28 cellular contexts compared by ENCODE assay signal in the genomic region with DNA sequence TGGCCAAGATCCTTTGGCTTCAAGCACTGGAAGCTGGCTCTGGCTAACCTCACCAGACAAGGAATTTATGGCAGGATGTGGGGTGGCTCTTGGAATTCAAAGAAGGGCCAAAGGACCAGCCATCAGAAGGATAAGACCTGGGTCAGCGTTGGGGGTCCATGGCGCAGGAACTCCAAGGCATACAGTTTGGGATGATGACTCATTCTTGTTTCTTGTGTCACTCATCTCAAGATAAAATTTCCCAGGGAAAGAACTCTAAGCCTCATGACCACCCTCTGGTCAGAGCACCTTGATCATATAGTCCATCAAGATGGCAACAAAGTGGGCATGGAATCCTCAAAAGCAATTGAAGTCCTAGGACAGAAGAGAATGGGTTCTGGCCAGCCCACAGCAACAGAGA.
"Had no signal": no experiment of that assay in that cellular context is flagged by ENCODE, and none has a peak within 500 bp of the region (broad histone marks: within the 10 kb centered on the region; RNA-seq: fewer than 3 reads in every experiment).

No MANE protein-coding gene starts in this region.

- H3K36me3 ChIP-seq: neutrophil, pancreas, right lobe of liver had no signal

- H3K27me3 ChIP-seq: neutrophil, pancreas, right lobe of liver, sigmoid colon, stomach, thyroid gland, tibial nerve, upper lobe of left lung, vagina had no signal

- H3K36me3 Mint-ChIP-seq: natural killer cell had no signal

- H3K4me3 Mint-ChIP-seq: natural killer cell; stimulated activated effector memory CD8-positive, alpha-beta T cell treated with anti-CD3 and anti-CD28 coated beads, Interleukin-12 subunit alpha, Interleukin-12 subunit beta, amount 100 ng/mL, for 72 hours; stimulated activated naive B cell treated with anti-CD40 and anti-IgM and Interleukin-4, amounts not matched to agents 10 μg/mL and 1 μg/mL and 100 μg/mL, for 72 hours; stimulated activated naive CD8-positive, alpha-beta T cell treated with anti-CD3 and anti-CD28 coated beads, Interleukin-15, Interleukin-2, amounts not matched to agents 100 ng/mL and 50 ng/mL, for 24 hours had no signal

- DNase-seq: natural killer cell; nucleus accumbens; pancreas; posterior cingulate gyrus; psoas muscle; right cardiac atrium; right lobe of liver; sigmoid colon; small intestine; stimulated activated CD4-positive, alpha-beta T cell treated with anti-CD3 and anti-CD28 coated beads, Interleukin-15, amount 100 ng/mL, for 24 hours; stimulated activated CD4-positive, alpha-beta T cell treated with anti-CD3 and anti-CD28 coated beads, Interleukin-2, amount 100 ng/mL, for 24 hours; stimulated activated CD4-positive, alpha-beta T cell treated with anti-CD3 and anti-CD28 coated beads, Interleukin-2, amount 100 ng/mL, for 48 hours; stimulated activated CD4-positive, alpha-beta T cell treated with anti-CD3 and anti-CD28 coated beads, Interleukin-4, amount 100 ng/mL, for 24 hours; stimulated activated naive B cell treated with anti-CD40 and anti-IgM and Interleukin-4, amounts not matched to agents 10 μg/mL and 1 μg/mL and 100 μg/mL, for 72 hours; stimulated activated naive CD4-positive, alpha-beta T cell treated with Interleukin-2 at 50 U/mL for 16 hours; stomach; thyroid gland; trophoblast cell; upper lobe of left lung had no signal

- H3K27ac Mint-ChIP-seq: natural killer cell; nephron; progenitor cell of endocrine pancreas; stimulated activated effector memory CD8-positive, alpha-beta T cell treated with anti-CD3 and anti-CD28 coated beads, Interleukin-12 subunit alpha, Interleukin-12 subunit beta, amount 100 ng/mL, for 72 hours; stimulated activated naive B cell treated with anti-CD40 and anti-IgM and Interleukin-4, amounts not matched to agents 10 μg/mL and 1 μg/mL and 100 μg/mL, for 72 hours; stimulated activated naive CD8-positive, alpha-beta T cell treated with anti-CD3 and anti-CD28 coated beads, Interleukin-15, Interleukin-2, amounts not matched to agents 100 ng/mL and 50 ng/mL, for 24 hours had no signal

- H3K4me3 ChIP-seq: pancreas, psoas muscle, right lobe of liver, sigmoid colon, stomach, thoracic aorta, thyroid gland, tibial nerve, upper lobe of left lung, vagina had no signal

- H3K27ac ChIP-seq: neutrophil, pancreas, psoas muscle, right lobe of liver, sigmoid colon, stomach, thoracic aorta, thyroid gland, tibial nerve, upper lobe of left lung, vagina had no signal

- FAIRE-seq: pancreas, small intestine, urothelium cell line had no signal

- H3K9me3 ChIP-seq: neutrophil, pancreas, psoas muscle, right lobe of liver, sigmoid colon, stomach, thoracic aorta, thyroid gland, tibial nerve, upper lobe of left lung, vagina had no signal

- H3K9me3 Mint-ChIP-seq: natural killer cell; stimulated activated effector memory CD8-positive, alpha-beta T cell treated with anti-CD3 and anti-CD28 coated beads, Interleukin-12 subunit alpha, Interleukin-12 subunit beta, amount 100 ng/mL, for 72 hours; stimulated activated naive B cell treated with anti-CD40 and anti-IgM and Interleukin-4, amounts not matched to agents 10 μg/mL and 1 μg/mL and 100 μg/mL, for 72 hours; stimulated activated naive CD8-positive, alpha-beta T cell treated with anti-CD3 and anti-CD28 coated beads, Interleukin-15, Interleukin-2, amounts not matched to agents 100 ng/mL and 50 ng/mL, for 24 hours had no signal

- ATAC-seq: natural killer cell; pancreas; psoas muscle; right cardiac atrium; right lobe of liver; stimulated activated effector memory CD8-positive, alpha-beta T cell treated with anti-CD3 and anti-CD28 coated beads, Interleukin-12 subunit alpha, Interleukin-12 subunit beta, amount 100 ng/mL, for 72 hours; stimulated activated naive B cell treated with anti-CD40 and anti-IgM and Interleukin-4, amounts not matched to agents 10 μg/mL and 1 μg/mL and 100 μg/mL, for 72 hours had no signal
